ENCODE assay signal across 8 cellular contexts in genomic region chr11:46238078-46238966, GRCh38. TPM values are rescaled to one million over a fixed set of nuclear protein-coding genes. Genes with fewer than 3 reads are reported as not detected.
DNase-seq lines count a peak whose midpoint lies in the region; ATAC-seq and TF ChIP-seq lines count a peak whose summit lies in the region.

No MANE protein-coding gene starts in this region.

- H3K27ac Mint-ChIP-seq in T-cell, result no peak overlapping the region

- H3K36me3 Mint-ChIP-seq in T-cell, result no peaks in the 10 kb centered on the region

- H3K4me1 ChIP-seq in adrenal gland (replicated peaks in 1 of 2) (peaks cover 17 to 37% of the 10 kb centered on the region in 2 donors), right cardiac atrium (ENCODE audit: control insufficient read depth, insufficient read depth, low read length) (peaks cover 8% of the 10 kb centered on the region)

- POLR2A ChIA-PET in T-cell (lab: Charles Lee), result interaction anchor here (0.6 to 0.7 kb wide), 2 partner anchors 123 to 154 kb away, joined by 3 to 7 read pairs; no protein-coding TSS in a partner anchor

- H3K27ac ChIP-seq in adrenal gland (peak overlapping the region; percentile 89 to 96 (median 90)), right cardiac atrium (ENCODE audit: low read length) (peak overlapping the region; percentile 86)

- DNase-seq in AG10803 (ENCODE audit: low read depth) (peak; percentile 47), T-cell (peak in 31 of 34 experiments; percentile 24 to 66 (median 41)), adrenal gland (peak; percentile 85 to 90 (median 88)), right cardiac atrium (peak; percentile 85 to 92 (median 92)), retina (peak; percentile 79), NAMALWA (ENCODE audit: low spot score) (no peak)

- no peaks in the 10 kb centered on the region for H3K36me3 ChIP-seq in adrenal gland (replicated peaks in 1 of 2)

- peaks cover 9 to 34% (median 29%) of the 10 kb centered on the region in 3 donors for H3K4me1 Mint-ChIP-seq in T-cell

- peak in 1 of 2 donors; percentile 63 for TF ChIP-seq POLR2A in adrenal gland (IDR thresholded peaks at IDR 0.05)

- 1 to 2% (median 1%) methylated on average over 12 to 70 of the region's 70 CpGs for WGBS in adrenal gland, 4 donors
- under 1% methylated on average over 70 of the region's 70 CpGs for WGBS in right cardiac atrium

- ATAC-seq in HG02678 (IDR thresholded peaks at IDR 0.05; ENCODE audit: unreplicated experiment), result peak; percentile 41
- peak; percentile 58 to 75 (median 60) for ATAC-seq in T-cell (replicated peaks in 1 of 4)
- peak; percentile 74 for ATAC-seq in right cardiac atrium
- no peak for ATAC-seq in GM21786 (IDR thresholded peaks at IDR 0.05; ENCODE audit: unreplicated experiment)

- peaks cover 16 to 27% of the 10 kb centered on the region in 2 donors for H3K27me3 Mint-ChIP-seq in T-cell

- H3K9me3 ChIP-seq in adrenal gland (replicated peaks in 1 of 3) (no peaks in the 10 kb centered on the region), right cardiac atrium (ENCODE audit: control insufficient read depth, low read length) (no peaks in the 10 kb centered on the region)

- H3K4me3 ChIP-seq in AG10803 (ENCODE audit: low read length), result peak overlapping the region; percentile 61
- H3K4me3 ChIP-seq in adrenal gland, result peak overlapping the region in 2 of 4 donors; percentile 15 to 59
- H3K4me3 ChIP-seq in right cardiac atrium (ENCODE audit: low read length), result peak overlapping the region; percentile 41

- H3K9me3 Mint-ChIP-seq in T-cell, result no peaks in the 10 kb centered on the region

- CTCF ChIA-PET in T-cell (lab: Charles Lee), result interaction anchor here (0.6 to 1.8 kb wide), 15 partner anchors 34 to 299 kb away, joined by 3 to 12 read pairs (median 4); no protein-coding TSS in a partner anchor

- H3K4me3 Mint-ChIP-seq in T-cell, result peak overlapping the region; percentile 62 to 95 (median 71)

- TF ChIP-seq CTCF in AG10803 (conservative IDR thresholded peaks at IDR 0.05; ENCODE audit: low read length) (no peak), adrenal gland (IDR thresholded peaks at IDR 0.05) (peak in 1 of 6 experiments; percentile 34)

- H3K27me3 ChIP-seq in adrenal gland (no peaks in the 10 kb centered on the region), right cardiac atrium (ENCODE audit: control insufficient read depth, insufficient read depth) (no peaks in the 10 kb centered on the region)

- intact Hi-C loops in adrenal gland (cut with DNase I), result loop anchor here in 1 of 2 donors (10.0 kb wide), 1 partner anchor 114 kb away; the partner anchor contains the start of gene PHF21A
- intact Hi-C loops in right cardiac atrium (cut with DNase I), result loop anchor here in 3 of 4 donors (2.0 to 5.0 kb wide), 3 partner anchors 69 to 118 kb away; partner anchors contain the start of gene PHF21A (in 1 of the 3)

RNA-seq across cellular contexts. Expression of gene CREB3L1, which starts 39.1 kb away (rescaled TPM):
- under 1 TPM in 3 of 5 donors, not detected in 2; 0.38 to 0.72 (median 0.38) TPM for total RNA-seq in T-cell
- total RNA-seq in adrenal gland, result 10 to 100 TPM in 7 of 8 donors, 1 to 10 TPM in 1; 9.5 to 31.7 (median 18.7) TPM
- 10 to 100 TPM; 28.5 to 31.5 (median 29.0) TPM for polyA plus RNA-seq in adrenal gland
- total RNA-seq in right cardiac atrium, result 10 to 100 TPM in 3 of 4 donors, 1 to 10 TPM in 1; 9.7 to 18.8 (median 15.3) TPM
- polyA plus RNA-seq in right cardiac atrium, result 15.2 TPM

Comparison
In these comparisons a context has a peak if more than half of its experiments do, and no peak if none do; other contexts are left out.
1. RNA of gene CREB3L1, which starts 39.1 kb away (total RNA-seq): 9.5 to 31.7 TPM in adrenal gland and 9.7 to 18.8 TPM in right cardiac atrium; 0.38 to 0.72 TPM in T-cell; every median in the first group is over 4 times any median in the second.